Comparison of ENCODE assay signal across 18 cellular contexts in genomic region chr17:65537343-65537844, GRCh38.
"Had no signal": no experiment of that assay in that cellular context is flagged by ENCODE, and none has a peak within 500 bp of the region (broad histone marks: within the 10 kb centered on the region; RNA-seq: fewer than 3 reads in every experiment).

No MANE protein-coding gene starts in this region.

- DNase-seq: activated B cell treated with CpG ODN at 0.5 μM for 24 hours, cerebellar nuclear complex, cortex of kidney, left ventricle myocardium inferior, ovary, SW 1271, thyroid gland had no signal

- H3K9me3 Mint-ChIP-seq: activated B cell treated with CpG ODN at 0.5 μM for 24 hours; activated naive CD4-positive, alpha-beta T cell treated with anti-CD3 and anti-CD28 coated beads, Interleukin-2, amount 50 U/mL, for 24 hours; memory B cell; naive thymus-derived CD8-positive, alpha-beta T cell; stimulated activated effector memory CD8-positive, alpha-beta T cell treated with anti-CD3 and anti-CD28 coated beads, Interleukin-12 subunit alpha, Interleukin-12 subunit beta, amount 100 ng/mL, for 72 hours had no signal

- H3K9me3 ChIP-seq: gastroesophageal sphincter, heart left ventricle, left ventricle myocardium inferior, ovary, right lobe of liver, thyroid gland had no signal

- H3K36me3 ChIP-seq: ovary, right lobe of liver had no signal

- H3K4me1 ChIP-seq: right lobe of liver had no signal

- H3K4me1 Mint-ChIP-seq: activated B cell treated with CpG ODN at 0.5 μM for 24 hours; memory B cell; stimulated activated effector memory CD8-positive, alpha-beta T cell treated with anti-CD3 and anti-CD28 coated beads, Interleukin-12 subunit alpha, Interleukin-12 subunit beta, amount 100 ng/mL, for 72 hours had no signal

- H3K4me3 Mint-ChIP-seq: activated B cell treated with CpG ODN at 0.5 μM for 24 hours; memory B cell; stimulated activated effector memory CD8-positive, alpha-beta T cell treated with anti-CD3 and anti-CD28 coated beads, Interleukin-12 subunit alpha, Interleukin-12 subunit beta, amount 100 ng/mL, for 72 hours had no signal

- H3K27me3 Mint-ChIP-seq: activated B cell treated with CpG ODN at 0.5 μM for 24 hours; activated naive CD4-positive, alpha-beta T cell treated with anti-CD3 and anti-CD28 coated beads, Interleukin-2, amount 50 U/mL, for 24 hours; memory B cell; naive thymus-derived CD8-positive, alpha-beta T cell had no signal

- H3K27ac Mint-ChIP-seq: activated B cell treated with CpG ODN at 0.5 μM for 24 hours; memory B cell; stimulated activated effector memory CD8-positive, alpha-beta T cell treated with anti-CD3 and anti-CD28 coated beads, Interleukin-12 subunit alpha, Interleukin-12 subunit beta, amount 100 ng/mL, for 72 hours had no signal

- H3K4me3 ChIP-seq: gastroesophageal sphincter, heart left ventricle, left ventricle myocardium inferior, ovary, right lobe of liver, smooth muscle cell, thyroid gland had no signal

- FAIRE-seq: astrocyte, bronchial epithelial cell had no signal

- ATAC-seq: esophagus mucosa; gastroesophageal sphincter; stimulated activated effector memory CD8-positive, alpha-beta T cell treated with anti-CD3 and anti-CD28 coated beads, Interleukin-12 subunit alpha, Interleukin-12 subunit beta, amount 100 ng/mL, for 72 hours had no signal

- H3K27me3 ChIP-seq: gastroesophageal sphincter, heart left ventricle, ovary, right lobe of liver, thyroid gland had no signal

- H3K27ac ChIP-seq: heart left ventricle, left ventricle myocardium inferior, ovary, right lobe of liver, thyroid gland had no signal
